In genomic region chr2:136248907-136249306, GRCh38 we compare ENCODE assay signal across 16 cellular contexts.
DNase-seq lines count a peak whose midpoint lies in the region; ATAC-seq and TF ChIP-seq lines count a peak whose summit lies in the region.
"Had no signal": no experiment of that assay in that cellular context is flagged by ENCODE, and none has a peak within 500 bp of the region (broad histone marks: within the 10 kb centered on the region; RNA-seq: fewer than 3 reads in every experiment).

No MANE protein-coding gene starts in this region.

- H3K4me3 ChIP-seq in OCI-LY7 (ENCODE audit: low read depth, low read length, poor library complexity, severe bottlenecking) = no peak overlapping the region
- H3K4me3 ChIP-seq: PC-9, SJSA1 had no signal

- H2AFZ ChIP-seq in OCI-LY7 (ENCODE audit: low read length) = no peak overlapping the region; the same call in 1 of the 2 replicates
- H2AFZ ChIP-seq: PC-9 had no signal

- H3K4me3 Mint-ChIP-seq in activated CD8-positive, alpha-beta T cell treated with anti-CD3 and anti-CD28 coated beads, Interleukin-2, amount 10 ng/mL, durations not matched to agents 7 days and 5 days = no peak overlapping the region
- H3K4me3 Mint-ChIP-seq in activated CD8-positive, alpha-beta T cell treated with anti-CD3 and anti-CD28 coated beads for 36 hours = no peak overlapping the region
- H3K4me3 Mint-ChIP-seq in T-helper 17 cell (no peak overlapping the region), memory B cell (no peak overlapping the region)
- H3K4me3 Mint-ChIP-seq in stimulated activated naive B cell treated with anti-CD40 and anti-IgM and Interleukin-4, amounts not matched to agents 10 μg/mL and 1 μg/mL and 100 μg/mL, for 72 hours = no peak overlapping the region
- H3K4me3 Mint-ChIP-seq: CD14-positive monocyte had no signal

- intact Hi-C loops in activated CD8-positive, alpha-beta T cell treated with anti-CD3 and anti-CD28 coated beads for 36 hours (cut with micrococcal nuclease) = no loop called here
- intact Hi-C loops in OCI-LY7 (cut with micrococcal nuclease; ENCODE audit: unreplicated experiment) = no loop called here

- peak overlapping the region; percentile 10 for H3K27ac Mint-ChIP-seq in activated CD8-positive, alpha-beta T cell treated with anti-CD3 and anti-CD28 coated beads, Interleukin-2, amount 10 ng/mL, durations not matched to agents 7 days and 5 days
- no peak overlapping the region for H3K27ac Mint-ChIP-seq in activated CD8-positive, alpha-beta T cell treated with anti-CD3 and anti-CD28 coated beads for 36 hours
- H3K27ac Mint-ChIP-seq in T-helper 17 cell = peak overlapping the region; percentile 10
- peak overlapping the region; percentile 28 for H3K27ac Mint-ChIP-seq in memory B cell
- peak overlapping the region; percentile 63 for H3K27ac Mint-ChIP-seq in stimulated activated naive B cell treated with anti-CD40 and anti-IgM and Interleukin-4, amounts not matched to agents 10 μg/mL and 1 μg/mL and 100 μg/mL, for 72 hours

- H3K9me3 ChIP-seq in T-helper 17 cell (ENCODE audit: control insufficient read depth, low read length, poor library complexity, severe bottlenecking) (no peaks in the 10 kb centered on the region), OCI-LY7 (ENCODE audit: low read length) (no peaks in the 10 kb centered on the region)
- H3K9me3 ChIP-seq: Caco-2, SJSA1 had no signal

- DNase-seq in activated CD8-positive, alpha-beta T cell treated with anti-CD3 and anti-CD28 coated beads, Interleukin-2, amount 10 ng/mL, durations not matched to agents 7 days and 5 days = no peak
- no peak for DNase-seq in activated CD8-positive, alpha-beta T cell treated with anti-CD3 and anti-CD28 coated beads for 36 hours
- no peak for DNase-seq in T-helper 17 cell
- no peak for DNase-seq in memory B cell (ENCODE audit: low spot score in 2 of 2)
- no peak for DNase-seq in stimulated activated naive B cell treated with anti-CD40 and anti-IgM and Interleukin-4, amounts not matched to agents 10 μg/mL and 1 μg/mL and 100 μg/mL, for 72 hours
- DNase-seq in mesenteric fat pad (ENCODE audit: low spot score) = no peak
- DNase-seq in activated gamma-delta T cell treated with Interleukin-2 at 50 U/mL for 16 hours = no peak
- DNase-seq in OCI-LY7 (ENCODE audit: low spot score) = no peak
- DNase-seq: 8988T, Caco-2, EL, H7, PC-9 had no signal

- no peaks in the 10 kb centered on the region for H3K36me3 ChIP-seq in OCI-LY7 (ENCODE audit: insufficient read depth, low read length)
- H3K36me3 ChIP-seq: SJSA1 had no signal

- no TSS peak for BruUV-seq in OCI-LY7 (replicated peaks; lab: Mats Ljungman, UMichigan)

- H3K9me2 ChIP-seq in OCI-LY7 (ENCODE audit: insufficient read depth, low read length) = no peaks in the 10 kb centered on the region

- H3K36me3 Mint-ChIP-seq in activated CD8-positive, alpha-beta T cell treated with anti-CD3 and anti-CD28 coated beads, Interleukin-2, amount 10 ng/mL, durations not matched to agents 7 days and 5 days (ENCODE audit: low read depth) = peaks cover 1% of the 10 kb centered on the region
- no peaks in the 10 kb centered on the region for H3K36me3 Mint-ChIP-seq in activated CD8-positive, alpha-beta T cell treated with anti-CD3 and anti-CD28 coated beads for 36 hours (ENCODE audit: low read depth)
- H3K36me3 Mint-ChIP-seq in T-helper 17 cell (ENCODE audit: low read depth) (no peaks in the 10 kb centered on the region), memory B cell (no peaks in the 10 kb centered on the region)
- no peaks in the 10 kb centered on the region for H3K36me3 Mint-ChIP-seq in stimulated activated naive B cell treated with anti-CD40 and anti-IgM and Interleukin-4, amounts not matched to agents 10 μg/mL and 1 μg/mL and 100 μg/mL, for 72 hours

- no peak for ATAC-seq in activated CD8-positive, alpha-beta T cell treated with anti-CD3 and anti-CD28 coated beads, Interleukin-2, amount 10 ng/mL, durations not matched to agents 7 days and 5 days
- no peak for ATAC-seq in activated CD8-positive, alpha-beta T cell treated with anti-CD3 and anti-CD28 coated beads for 36 hours
- ATAC-seq in T-helper 17 cell (no peak), memory B cell (ENCODE audit: low read depth) (no peak)
- no peak for ATAC-seq in stimulated activated naive B cell treated with anti-CD40 and anti-IgM and Interleukin-4, amounts not matched to agents 10 μg/mL and 1 μg/mL and 100 μg/mL, for 72 hours (replicated peaks)

- no peaks in the 10 kb centered on the region for H3K9me3 Mint-ChIP-seq in activated CD8-positive, alpha-beta T cell treated with anti-CD3 and anti-CD28 coated beads, Interleukin-2, amount 10 ng/mL, durations not matched to agents 7 days and 5 days (ENCODE audit: insufficient read depth)
- no peaks in the 10 kb centered on the region for H3K9me3 Mint-ChIP-seq in activated CD8-positive, alpha-beta T cell treated with anti-CD3 and anti-CD28 coated beads for 36 hours
- H3K9me3 Mint-ChIP-seq in memory B cell = no peaks in the 10 kb centered on the region
- peaks cover 1 to 7% of the 10 kb centered on the region in 2 donors for H3K9me3 Mint-ChIP-seq in stimulated activated naive B cell treated with anti-CD40 and anti-IgM and Interleukin-4, amounts not matched to agents 10 μg/mL and 1 μg/mL and 100 μg/mL, for 72 hours

- TF ChIP-seq CTCF in activated CD8-positive, alpha-beta T cell treated with anti-CD3 and anti-CD28 coated beads for 36 hours (IDR thresholded peaks at IDR 0.05) = no peak
- TF ChIP-seq CTCF in OCI-LY7 (conservative IDR thresholded peaks at IDR 0.05; ENCODE audit: low read length) = no peak

- CTCF ChIA-PET in activated CD8-positive, alpha-beta T cell treated with anti-CD3 and anti-CD28 coated beads, Interleukin-2, amount 10 ng/mL, durations not matched to agents 7 days and 5 days (lab: Charles Lee) = interaction anchor here (1.9 kb wide), 1 partner anchor 9 kb away, joined by 4 read pairs; no protein-coding TSS in a partner anchor
- CTCF ChIA-PET in activated CD8-positive, alpha-beta T cell treated with anti-CD3 and anti-CD28 coated beads for 36 hours (lab: Charles Lee) = no interaction called here
- CTCF ChIA-PET in OCI-LY7 (lab: Charles Lee; ENCODE audit: unreplicated experiment) = interaction anchor here (0.9 kb wide), 1 partner anchor 112 kb away, joined by 3 read pairs; no protein-coding TSS in a partner anchor

- H3K27me3 Mint-ChIP-seq in activated CD8-positive, alpha-beta T cell treated with anti-CD3 and anti-CD28 coated beads, Interleukin-2, amount 10 ng/mL, durations not matched to agents 7 days and 5 days (ENCODE audit: low read depth) = peaks cover 9% of the 10 kb centered on the region
- H3K27me3 Mint-ChIP-seq in activated CD8-positive, alpha-beta T cell treated with anti-CD3 and anti-CD28 coated beads for 36 hours = no peaks in the 10 kb centered on the region
- H3K27me3 Mint-ChIP-seq in T-helper 17 cell (no peaks in the 10 kb centered on the region), memory B cell (no peaks in the 10 kb centered on the region)
- no peaks in the 10 kb centered on the region for H3K27me3 Mint-ChIP-seq in stimulated activated naive B cell treated with anti-CD40 and anti-IgM and Interleukin-4, amounts not matched to agents 10 μg/mL and 1 μg/mL and 100 μg/mL, for 72 hours

- H3K4me2 ChIP-seq in OCI-LY7 (ENCODE audit: low read length) = no peak overlapping the region
- H3K4me2 ChIP-seq: KMS-11, PC-9 had no signal

- peaks cover 23% of the 10 kb centered on the region for H3K4me1 Mint-ChIP-seq in activated CD8-positive, alpha-beta T cell treated with anti-CD3 and anti-CD28 coated beads, Interleukin-2, amount 10 ng/mL, durations not matched to agents 7 days and 5 days (ENCODE audit: low read depth)
- peaks cover 13% of the 10 kb centered on the region for H3K4me1 Mint-ChIP-seq in activated CD8-positive, alpha-beta T cell treated with anti-CD3 and anti-CD28 coated beads for 36 hours (ENCODE audit: low read depth)
- H3K4me1 Mint-ChIP-seq in T-helper 17 cell = peaks cover 14% of the 10 kb centered on the region
- peaks cover 33% of the 10 kb centered on the region for H3K4me1 Mint-ChIP-seq in memory B cell
- peaks cover 55 to 94% of the 10 kb centered on the region in 2 donors for H3K4me1 Mint-ChIP-seq in stimulated activated naive B cell treated with anti-CD40 and anti-IgM and Interleukin-4, amounts not matched to agents 10 μg/mL and 1 μg/mL and 100 μg/mL, for 72 hours

- H3K4me1 ChIP-seq in OCI-LY7 (ENCODE audit: insufficient read depth, low read length, poor library complexity, severe bottlenecking) = peaks cover 69% of the 10 kb centered on the region
- H3K4me1 ChIP-seq: Caco-2 had no signal

- H3K79me2 ChIP-seq in OCI-LY7 (ENCODE audit: insufficient read depth, low read depth, low read length) = no peaks in the 10 kb centered on the region

- H4K20me1 ChIP-seq in OCI-LY7 (ENCODE audit: insufficient read depth, low read length) = no peaks in the 10 kb centered on the region

- POLR2A ChIA-PET in activated CD8-positive, alpha-beta T cell treated with anti-CD3 and anti-CD28 coated beads, Interleukin-2, amount 10 ng/mL, durations not matched to agents 7 days and 5 days (lab: Charles Lee) = no interaction called here
- POLR2A ChIA-PET in activated CD8-positive, alpha-beta T cell treated with anti-CD3 and anti-CD28 coated beads for 36 hours (lab: Charles Lee) = interaction anchor here (1.3 to 1.5 kb wide), 2 partner anchors 11 to 33 kb away, joined by 3 to 4 read pairs; no protein-coding TSS in a partner anchor
- POLR2A ChIA-PET in OCI-LY7 (lab: Charles Lee) = interaction anchor here (0.9 to 4.3 kb wide), 2 partner anchors 11 to 160 kb away, joined by 3 to 28 read pairs; no protein-coding TSS in a partner anchor

- no peak overlapping the region for H3K27ac ChIP-seq in OCI-LY7 (ENCODE audit: low read depth, low read length, poor library complexity, severe bottlenecking)
- H3K27ac ChIP-seq: KMS-11, PC-9, SJSA1 had no signal
